In the genomic region with DNA sequence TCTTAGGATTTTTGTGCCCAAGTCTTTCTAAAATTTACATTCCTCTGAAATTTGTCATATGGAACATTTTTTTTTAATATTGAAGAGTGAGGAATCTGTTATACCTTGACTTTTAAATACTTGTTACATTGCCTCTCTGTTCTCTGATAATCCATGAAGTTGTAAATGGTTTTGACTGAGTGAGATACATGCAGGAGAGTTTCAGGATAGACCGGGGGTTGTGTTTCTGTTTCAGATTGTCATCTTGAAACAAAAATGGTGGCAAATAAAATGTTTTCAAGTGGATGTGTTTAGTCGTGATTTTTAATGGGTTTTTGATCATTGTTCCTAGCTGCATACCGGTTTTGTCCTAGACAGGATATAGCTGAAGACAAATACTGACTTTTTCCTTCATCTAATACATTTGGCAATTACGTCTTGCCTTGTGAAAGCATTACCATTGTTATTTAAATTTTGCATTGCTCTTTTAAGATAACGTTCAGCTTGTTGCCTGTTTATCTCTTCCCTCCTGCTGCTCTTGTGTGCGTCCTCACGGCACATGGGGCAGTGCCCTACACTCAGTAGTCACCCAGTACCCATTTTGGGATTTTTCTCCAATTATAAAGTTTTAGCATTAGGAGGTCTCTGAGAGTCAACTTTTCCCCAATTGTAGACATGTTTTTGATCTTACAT, we compare ENCODE assay signal across 1 cellular context.
TF ChIP-seq lines count a peak whose summit lies in the region.

No MANE protein-coding gene starts in this region.

TF ChIP-seq in HEK293T, 16 proteins besides CTCF, POLR2A, EP300 and RAD21:
- no peak for TF ChIP-seq L3MBTL2 (conservative IDR thresholded peaks at IDR 0.05)
- no peak for TF ChIP-seq SP1 (IDR thresholded peaks at IDR 0.05)
- no peak for TF ChIP-seq BHLHE40 (IDR thresholded peaks at IDR 0.05; ENCODE audit: borderline replicate concordance)
- TF ChIP-seq NFRKB (IDR thresholded peaks at IDR 0.05) = no peak
- no peak for TF ChIP-seq CTBP1 (IDR thresholded peaks at IDR 0.05; ENCODE audit: borderline replicate concordance)
- TF ChIP-seq HDGF (IDR thresholded peaks at IDR 0.05; ENCODE audit: borderline replicate concordance) = no peak
- TF ChIP-seq FOXM1 (IDR thresholded peaks at IDR 0.05; ENCODE audit: borderline replicate concordance) = no peak
